25 cellular contexts compared by ENCODE assay signal in the genomic region with DNA sequence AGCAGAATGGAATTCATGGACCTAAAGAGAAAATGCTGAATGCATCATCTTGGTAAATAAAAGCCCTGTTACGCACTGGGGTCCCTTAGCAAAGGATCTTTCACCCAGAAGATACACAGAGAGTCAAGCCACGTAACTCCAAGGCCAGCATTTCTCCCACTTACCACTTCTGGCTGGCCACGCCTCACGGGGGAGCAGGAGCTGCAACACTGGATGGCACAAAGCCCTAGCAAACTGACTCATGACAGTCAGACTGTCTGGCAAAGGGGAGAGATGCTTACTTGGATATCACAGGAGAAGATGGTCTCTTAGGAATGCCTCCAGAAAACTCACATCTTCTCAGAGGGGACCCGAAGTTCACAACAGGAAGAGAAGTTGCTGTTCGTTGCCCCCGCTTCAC.
"Had no signal": no experiment of that assay in that cellular context is flagged by ENCODE, and none has a peak within 500 bp of the region (broad histone marks: within the 10 kb centered on the region; RNA-seq: fewer than 3 reads in every experiment).

No MANE protein-coding gene starts in this region.

- H3K4me1 ChIP-seq: adrenal gland, gastrocnemius medialis, heart left ventricle, thyroid gland, upper lobe of right lung had no signal

- H3K27me3 ChIP-seq: gastrocnemius medialis, neutrophil, ovary, thyroid gland, upper lobe of right lung had no signal

- DNase-seq: activated B cell treated with CpG ODN at 0.5 μM for 24 hours; activated CD4-positive, alpha-beta T cell treated with anti-CD3 and anti-CD28 coated beads for 36 hours; activated CD4-positive, alpha-beta T cell treated with anti-CD3 and anti-CD28 coated beads, Interleukin-2, amount 50 U/mL, for 48 hours; activated CD8-positive, alpha-beta memory T cell treated with anti-CD3 and anti-CD28 coated beads, Interleukin-2, amount 50 U/mL, for 48 hours; activated naive CD4-positive, alpha-beta T cell; activated T-cell treated with anti-CD3 and anti-CD28 coated beads, Interleukin-2, amount 50 U/mL, for 4 hours; adrenal gland; central memory CD4-positive, alpha-beta T cell; dermis blood vessel endothelial cell; effector CD8-positive, alpha-beta T cell; gastrocnemius medialis; heart left ventricle; kidney; natural killer cell; ovary; right cardiac atrium; stimulated activated CD4-positive, alpha-beta T cell treated with anti-CD3 and anti-CD28 coated beads, Interleukin-12 subunit alpha, Interleukin-12 subunit beta, amount 100 ng/mL, for 4 hours; stimulated activated CD4-positive, alpha-beta T cell treated with anti-CD3 and anti-CD28 coated beads, Interleukin-4, amount 100 ng/mL, for 4 hours; stimulated activated naive CD8-positive, alpha-beta T cell treated with anti-CD3 and anti-CD28 coated beads, Interleukin-15, Interleukin-2, amounts not matched to agents 100 U/mL and 50 U/mL, for 24 hours; T1000; thyroid gland; upper lobe of right lung had no signal

- H3K9me3 ChIP-seq: adrenal gland, gastrocnemius medialis, heart left ventricle, neutrophil, ovary, thyroid gland, upper lobe of right lung had no signal

- H3K36me3 ChIP-seq: adrenal gland, gastrocnemius medialis, heart left ventricle, neutrophil, ovary, thyroid gland, upper lobe of right lung had no signal

- H3K27ac ChIP-seq: adrenal gland, gastrocnemius medialis, heart left ventricle, neutrophil, ovary, thyroid gland, upper lobe of right lung had no signal

- ATAC-seq: activated CD4-positive, alpha-beta T cell treated with anti-CD3 and anti-CD28 coated beads for 36 hours; activated T-cell treated with anti-CD3 and anti-CD28 coated beads, Interleukin-2, amount 50 U/mL, for 4 hours; gastrocnemius medialis; heart left ventricle; left lobe of liver; natural killer cell; right cardiac atrium; stimulated activated naive CD8-positive, alpha-beta T cell treated with anti-CD3 and anti-CD28 coated beads, Interleukin-15, Interleukin-2, amounts not matched to agents 100 U/mL and 50 U/mL, for 24 hours; upper lobe of right lung had no signal

- H3K4me3 ChIP-seq: adrenal gland, gastrocnemius medialis, heart left ventricle, lung, ovary, thyroid gland, upper lobe of right lung had no signal
